In the genomic region with DNA sequence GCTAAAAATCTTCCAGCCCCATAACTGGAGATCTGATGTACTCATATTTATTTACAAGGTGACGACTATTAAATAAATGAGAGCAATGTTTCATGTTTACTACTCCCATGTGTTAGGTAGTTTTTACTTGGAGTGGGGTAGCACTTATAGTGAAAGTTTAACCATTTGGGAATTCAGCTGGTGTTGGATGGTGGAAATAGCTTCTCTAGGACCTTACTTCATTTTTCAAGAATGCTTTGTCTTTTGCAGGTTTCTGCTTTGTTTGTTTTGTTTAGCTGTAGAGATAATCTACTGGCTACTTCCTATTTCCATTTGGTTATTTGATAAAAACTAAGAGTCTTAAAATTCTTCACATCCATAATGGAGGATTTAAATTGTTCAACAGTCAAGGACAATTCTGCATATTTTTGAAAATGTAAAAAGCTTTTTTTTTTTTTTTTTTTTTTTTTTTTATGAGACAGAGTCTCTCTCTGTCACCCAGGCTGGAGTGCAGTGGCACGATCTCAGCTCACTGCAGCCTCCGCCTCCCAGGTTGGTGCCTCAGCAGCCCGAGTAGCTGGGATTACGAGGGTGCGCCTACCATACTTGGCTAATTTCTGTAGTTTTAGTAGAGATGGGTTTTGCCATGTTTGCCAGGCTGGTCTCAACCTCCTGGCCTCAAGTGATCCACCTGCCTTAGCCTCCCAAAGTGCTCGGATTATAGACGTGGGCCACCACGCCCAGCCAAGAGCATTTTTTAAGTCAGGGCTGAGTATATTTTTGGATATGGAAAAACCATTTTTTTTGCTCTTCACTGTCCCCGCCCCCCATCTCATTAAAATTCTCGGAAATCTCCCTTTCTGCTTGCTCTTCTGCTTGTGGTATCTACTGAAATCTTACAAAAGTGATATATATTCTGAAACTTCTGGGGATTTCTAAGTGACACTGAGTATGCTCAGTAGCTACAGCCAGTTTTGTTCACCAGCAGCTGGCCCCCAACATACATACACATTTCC, we compare ENCODE assay signal across 8 cellular contexts. TPM values are rescaled to one million over a fixed set of nuclear protein-coding genes. Genes with fewer than 3 reads are reported as not detected.
DNase-seq lines count a peak whose midpoint lies in the region; ATAC-seq and TF ChIP-seq lines count a peak whose summit lies in the region.

No MANE protein-coding gene starts in this region.

- ATAC-seq in GM19023 (IDR thresholded peaks at IDR 0.05; ENCODE audit: unreplicated experiment), result peak; percentile 34
- peak; percentile 44 for ATAC-seq in HG03045 (IDR thresholded peaks at IDR 0.05; ENCODE audit: unreplicated experiment)

- peak overlapping the region; percentile 39 for H3K4me3 ChIP-seq in epithelial cell of esophagus (ENCODE audit: low read length)

- peak; percentile 73 for DNase-seq in activated CD4-positive, alpha-beta T cell treated with anti-CD3 and anti-CD28 coated beads for 48 hours
- DNase-seq in epithelial cell of esophagus (ENCODE audit: low read depth) (no peak), renal cortical epithelial cell (ENCODE audit: low read depth) (peak; percentile 19), AG08395 (ENCODE audit: low spot score) (no peak), cortex of kidney (lab: John Stamatoyannopoulos, UW) (no peak), SW480 (ENCODE audit: low spot score) (no peak)

- TF ChIP-seq CTCF in epithelial cell of esophagus (IDR thresholded peaks at IDR 0.05; ENCODE audit: insufficient read depth, low read depth, low read length, missing control alignments), result no peak

RNA-seq across cellular contexts. Expression of a gene that starts 1.4 kb away (rescaled TPM):
- total RNA-seq in renal cortical epithelial cell, result under 0.01 TPM in 1 of 2 replicates, not detected in the other

Comparison
In these comparisons a context has a peak if more than half of its experiments do, and no peak if none do; other contexts are left out.
1. DNase-seq: peak in activated CD4-positive, alpha-beta T cell treated with anti-CD3 and anti-CD28 coated beads for 48 hours (single experiment) and renal cortical epithelial cell (single experiment); none in epithelial cell of esophagus (single experiment), AG08395 (single experiment), cortex of kidney (single experiment) and SW480 (single experiment).